ENCODE assay signal across 13 cellular contexts in the genomic region with DNA sequence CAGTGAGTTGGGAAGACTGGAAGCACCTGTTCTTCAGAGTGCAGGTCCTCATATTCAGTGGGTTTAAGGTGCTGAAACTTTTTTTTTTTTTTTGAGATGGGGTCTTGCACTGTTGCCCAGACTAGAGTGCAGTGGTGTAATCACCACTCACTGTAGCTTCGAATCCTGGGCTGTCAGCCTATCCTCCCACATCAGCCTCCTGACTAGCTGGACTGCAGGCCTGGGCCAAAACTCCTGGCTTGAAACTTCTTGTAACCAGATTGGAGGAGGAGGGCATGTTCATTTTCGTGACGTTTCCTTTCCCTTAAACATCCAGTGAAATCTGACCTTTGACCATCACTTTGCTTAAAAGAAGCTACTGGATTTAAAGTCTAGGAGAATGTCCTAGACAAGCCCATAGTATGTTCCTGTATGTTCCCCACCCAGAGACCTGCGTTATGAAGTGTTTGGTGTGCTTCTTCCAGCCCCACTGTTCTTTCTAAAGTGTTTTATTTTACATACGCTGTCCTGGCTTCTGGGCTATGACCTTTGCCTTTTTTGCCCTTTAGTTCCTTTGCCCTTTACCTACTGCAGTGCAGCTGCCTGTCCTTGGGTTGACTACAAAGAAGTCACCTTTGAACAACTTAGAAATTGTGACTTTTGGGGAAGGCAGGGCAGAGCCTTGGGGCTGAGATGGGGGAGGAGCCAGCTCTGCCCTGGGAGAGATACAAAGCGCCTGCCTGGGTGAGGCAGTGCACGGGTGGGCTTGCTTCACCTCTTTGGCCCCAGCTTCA. TPM values are rescaled to one million over a fixed set of nuclear protein-coding genes. Genes with fewer than 3 reads are reported as not detected.
DNase-seq lines count a peak whose midpoint lies in the region; ATAC-seq and TF ChIP-seq lines count a peak whose summit lies in the region.
"Had no signal": no experiment of that assay in that cellular context is flagged by ENCODE, and none has a peak within 500 bp of the region (broad histone marks: within the 10 kb centered on the region; RNA-seq: fewer than 3 reads in every experiment).

No MANE protein-coding gene starts in this region.

- H3K9me3 ChIP-seq in Caco-2: no peaks in the 10 kb centered on the region
- no peaks in the 10 kb centered on the region for H3K9me3 ChIP-seq in SK-N-SH
- H3K9me3 ChIP-seq in esophagus squamous epithelium: no peaks in the 10 kb centered on the region
- H3K9me3 ChIP-seq: neutrophil had no signal

- POLR2A ChIA-PET in Caco-2 (lab: Charles Lee) (interaction anchor here (0.6 kb wide), 1 partner anchor 25 kb away, joined by 3 read pairs; no protein-coding TSS in a partner anchor), SK-N-SH (lab: Yijun Ruan, JAX) (interaction anchor here (0.9 kb wide), 1 partner anchor 10 kb away, joined by 3 read pairs; no protein-coding TSS in a partner anchor)

- 80% methylated on average over 7 of the region's 7 CpGs for WGBS in SK-N-SH (ENCODE audit: low lambda C conversion rate)
- 56 to 70% methylated on average over 7 of the region's 7 CpGs for WGBS in esophagus squamous epithelium, 2 donors

- H3K9me2 ChIP-seq in SK-N-SH: no peaks in the 10 kb centered on the region

- TF ChIP-seq EP300 in SK-N-SH (IDR thresholded peaks at IDR 0.05; ENCODE audit: borderline replicate concordance in 1 of 2, low read depth in 1 of 2, low read length in 1 of 2): no peak

- no peak overlapping the region for H2AFZ ChIP-seq in SK-N-SH (ENCODE audit: low read depth)
- H2AFZ ChIP-seq: hepatocyte, PC-9 had no signal

- H3K4me3 ChIP-seq in Caco-2 (ENCODE audit: low read depth, low read length): no peak overlapping the region
- peak overlapping the region in 1 of 2 experiments; percentile 56; a peak in 1 of 4 replicates for H3K4me3 ChIP-seq in SK-N-SH (ENCODE audit: low read depth in 2 of 2, low read length in 1 of 2)
- no peak overlapping the region for H3K4me3 ChIP-seq in esophagus squamous epithelium
- H3K4me3 ChIP-seq: hepatocyte, PC-9 had no signal

- H3K27ac Mint-ChIP-seq in Caco-2 (ENCODE audit: unreplicated experiment): peak overlapping the region; percentile 34

- H3K9ac ChIP-seq in SK-N-SH: peak overlapping the region; percentile 64

- no peak overlapping the region for H3K4me3 Mint-ChIP-seq in Caco-2 (ENCODE audit: unreplicated experiment)

- no TSS peak for BruUV-seq in Caco-2 (replicated peaks; lab: Mats Ljungman, UMichigan)

- ATAC-seq in HG02884 (IDR thresholded peaks at IDR 0.05; ENCODE audit: unreplicated experiment) (no peak), HG03521 (IDR thresholded peaks at IDR 0.05; ENCODE audit: unreplicated experiment) (no peak)
- ATAC-seq: HCT116 had no signal

- no peak for TF ChIP-seq RAD21 in SK-N-SH (IDR thresholded peaks at IDR 0.05; ENCODE audit: low read length)

- no peaks in the 10 kb centered on the region for H3K9me3 Mint-ChIP-seq in Caco-2 (ENCODE audit: unreplicated experiment)

- H4K20me1 ChIP-seq in SK-N-SH (ENCODE audit: insufficient read depth): peaks cover 92% of the 10 kb centered on the region

- peaks cover 36% of the 10 kb centered on the region for H3F3A ChIP-seq in SK-N-SH (replicated peaks; ENCODE audit: insufficient read depth)

- peak overlapping the region; percentile 81 for H3K4me2 ChIP-seq in SK-N-SH
- H3K4me2 ChIP-seq: hepatocyte, PC-9 had no signal

- no peaks in the 10 kb centered on the region for H3K27me3 ChIP-seq in Caco-2 (replicated peaks; ENCODE audit: control insufficient read depth, insufficient read depth, low read length)
- H3K27me3 ChIP-seq in SK-N-SH (ENCODE audit: insufficient read depth): no peaks in the 10 kb centered on the region
- no peaks in the 10 kb centered on the region for H3K27me3 ChIP-seq in esophagus squamous epithelium
- H3K27me3 ChIP-seq: hepatocyte, neutrophil had no signal

- TF ChIP-seq POLR2A in esophagus squamous epithelium (IDR thresholded peaks at IDR 0.05): no peak

- H3K36me3 Mint-ChIP-seq in Caco-2 (ENCODE audit: insufficient read depth, unreplicated experiment): peaks cover 18% of the 10 kb centered on the region

- H3K27ac ChIP-seq in SK-N-SH (ENCODE audit: low read depth in 2 of 2, low read length in 1 of 2) (peak overlapping the region; percentile 28 to 98), esophagus squamous epithelium (peak overlapping the region in 3 of 4 donors; percentile 37 to 49 (median 48))
- H3K27ac ChIP-seq: hepatocyte, neutrophil, PC-9 had no signal

- DNase-seq in Caco-2 (no peak), SK-N-SH (no peak), esophagus squamous epithelium (lab: John Stamatoyannopoulos, UW) (no peak), posterior vena cava (ENCODE audit: low spot score) (peak; percentile 23), UCSD-AML1 (lab: John Stamatoyannopoulos, UW; ENCODE audit: unreplicated experiment) (no peak), NCI-H446 treated with DMSO at 0.1 percent for 48 hours (lab: John Stamatoyannopoulos, UW) (no peak)
- DNase-seq: NCI-H1436 treated with DMSO at 0.1 percent for 48 hours, PC-9 had no signal

- H3K4me1 ChIP-seq in Caco-2 (peaks cover 29% of the 10 kb centered on the region), SK-N-SH (ENCODE audit: control insufficient read depth in 1 of 2, insufficient read depth in 2 of 2, low read depth in 1 of 2, low read length in 1 of 2) (peaks cover 51 to 59% of the 10 kb centered on the region in 2 experiments), esophagus squamous epithelium (peaks cover 12 to 88% (median 31%) of the 10 kb centered on the region in 3 donors)

- CTCF ChIA-PET in Caco-2 (lab: Charles Lee) (no interaction called here), SK-N-SH (lab: Yijun Ruan, JAX) (interaction anchor here (1.2 to 6.5 kb wide), 4 partner anchors 9 to 124 kb away, joined by 3 to 37 read pairs (median 4); no protein-coding TSS in a partner anchor)

- intact Hi-C loops in Caco-2 (cut with micrococcal nuclease; ENCODE audit: unreplicated experiment): loop anchor here (5.0 kb wide), 1 partner anchor 99 kb away; the partner anchor contains the start of genes NSUN2 and SRD5A1
- intact Hi-C loops in esophagus squamous epithelium (cut with DNase I): no loop called here
- intact Hi-C loops in posterior vena cava (cut with DNase I): no loop called here

- no peaks in the 10 kb centered on the region for H3K27me3 Mint-ChIP-seq in Caco-2 (ENCODE audit: insufficient read depth, unreplicated experiment)

- H3K36me3 ChIP-seq in Caco-2 (ENCODE audit: control insufficient read depth, insufficient read depth, low read length) (no peaks in the 10 kb centered on the region; the same call in 1 of the 2 replicates), SK-N-SH (replicated peaks in 1 of 2; ENCODE audit: control insufficient read depth in 1 of 2, insufficient read depth in 2 of 2, low read length in 1 of 2) (peaks cover 0 to 4% of the 10 kb centered on the region in 2 experiments), esophagus squamous epithelium (no peaks in the 10 kb centered on the region)
- H3K36me3 ChIP-seq: neutrophil had no signal

- TF ChIP-seq CTCF in Caco-2 (IDR thresholded peaks at IDR 0.05; ENCODE audit: insufficient read depth in 1 of 2, low read depth in 1 of 2, low read length in 1 of 2, severe bottlenecking in 1 of 2, unreplicated experiment in 1 of 2) (no peak), SK-N-SH (IDR thresholded peaks at IDR 0.05) (no peak), esophagus squamous epithelium (IDR thresholded peaks at IDR 0.05) (no peak)

- peaks cover 99% of the 10 kb centered on the region for H3K79me2 ChIP-seq in SK-N-SH (ENCODE audit: insufficient read depth)

- H3K4me1 Mint-ChIP-seq in Caco-2 (ENCODE audit: low read depth, unreplicated experiment): peaks cover 32% of the 10 kb centered on the region

TF ChIP-seq in SK-N-SH, 30 proteins besides CTCF, POLR2A, EP300 and RAD21 (continues in another document):
- no peak for TF ChIP-seq TEAD4 (IDR thresholded peaks at IDR 0.05; ENCODE audit: borderline replicate concordance, insufficient read depth)
- no peak for TF ChIP-seq SIN3A (IDR thresholded peaks at IDR 0.05; ENCODE audit: borderline replicate concordance, low read depth, low read length)
- TF ChIP-seq FOXM1 (IDR thresholded peaks at IDR 0.05; ENCODE audit: low read depth): no peak
- TF ChIP-seq ELF1 (IDR thresholded peaks at IDR 0.05): no peak
- no peak for TF ChIP-seq RFX5 (IDR thresholded peaks at IDR 0.05; ENCODE audit: low read length)
- no peak for TF ChIP-seq REST (IDR thresholded peaks at IDR 0.05; ENCODE audit: low read depth, low read length)
- no peak for TF ChIP-seq POLR2AphosphoS5 (IDR thresholded peaks at IDR 0.05; ENCODE audit: low read depth, low read length)
- no peak for TF ChIP-seq GABPA (IDR thresholded peaks at IDR 0.05; ENCODE audit: low read depth)
- no peak for TF ChIP-seq NFIC (IDR thresholded peaks at IDR 0.05; ENCODE audit: borderline replicate concordance)
- TF ChIP-seq CHD2 (IDR thresholded peaks at IDR 0.05; ENCODE audit: low read length, partially characterized antibody): no peak
- TF ChIP-seq FOSL2 (IDR thresholded peaks at IDR 0.05; ENCODE audit: borderline replicate concordance, low read depth): no peak

RNA-seq across cellular contexts. Expression of gene TENT4A, which starts 18.4 kb away (rescaled TPM):
- total RNA-seq in Caco-2 (2022): 32.3 and 36.7 TPM in 2 replicates
- polyA plus RNA-seq in SK-N-SH (2012; rRNA removed): 5.2 and 6.0 TPM in 2 replicates
- polyA plus RNA-seq in SK-N-SH (2012; cell fraction: cytosol; rRNA removed): 4.2 and 4.5 TPM in 2 replicates
- polyA plus RNA-seq in SK-N-SH (2012; cell fraction: nucleus; rRNA removed): 40.7 and 44.6 TPM in 2 replicates
- 10 to 100 TPM in 2 of 4 donors, 1 to 10 TPM in 2; 8.0 to 30.7 (median 17.9) TPM for total RNA-seq in esophagus squamous epithelium
- total RNA-seq in posterior vena cava: 10 to 100 TPM; 20.8 to 24.3 TPM
